In the genomic region with DNA sequence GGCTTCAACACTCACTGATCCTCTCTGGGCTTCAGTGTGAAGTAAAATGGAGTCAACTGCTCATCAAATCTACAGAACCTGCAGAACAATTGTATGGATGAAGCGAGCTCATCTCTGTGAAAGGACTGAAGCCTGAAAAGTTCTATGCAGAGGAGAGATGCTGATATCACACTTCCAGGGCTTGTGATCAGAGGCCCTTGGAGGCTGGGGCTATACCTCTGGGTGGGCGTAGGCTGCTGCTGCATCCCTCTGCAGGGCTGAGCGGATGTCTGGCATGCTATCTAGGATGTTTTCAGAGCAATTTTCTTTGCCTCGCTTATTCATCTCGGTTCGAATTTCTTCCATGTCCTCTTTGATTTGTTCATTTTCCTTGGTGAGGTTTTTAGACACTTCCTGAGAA, we compare ENCODE assay signal across 21 cellular contexts.
"Had no signal": no experiment of that assay in that cellular context is flagged by ENCODE, and none has a peak within 500 bp of the region (broad histone marks: within the 10 kb centered on the region; RNA-seq: fewer than 3 reads in every experiment).

No MANE protein-coding gene starts in this region.

- ATAC-seq: left lobe of liver; natural killer cell; psoas muscle; right lobe of liver; stimulated activated memory B cell treated with anti-CD40 and anti-IgM and Interleukin-4, amounts not matched to agents 10 μg/mL and 1 μg/mL and 100 μg/mL, for 72 hours had no signal

- H3K4me1 Mint-ChIP-seq: natural killer cell; stimulated activated memory B cell treated with anti-CD40 and anti-IgM and Interleukin-4, amounts not matched to agents 10 μg/mL and 1 μg/mL and 100 μg/mL, for 72 hours had no signal

- H3K9me3 Mint-ChIP-seq: endodermal cell; mesothelial cell of epicardium; natural killer cell; stimulated activated memory B cell treated with anti-CD40 and anti-IgM and Interleukin-4, amounts not matched to agents 10 μg/mL and 1 μg/mL and 100 μg/mL, for 72 hours; stimulated activated naive CD8-positive, alpha-beta T cell treated with anti-CD3 and anti-CD28 coated beads, Interleukin-15, Interleukin-2, amounts not matched to agents 100 ng/mL and 50 ng/mL, for 24 hours had no signal

- H3K36me3 Mint-ChIP-seq: mesothelial cell of epicardium; natural killer cell; stimulated activated memory B cell treated with anti-CD40 and anti-IgM and Interleukin-4, amounts not matched to agents 10 μg/mL and 1 μg/mL and 100 μg/mL, for 72 hours had no signal

- DNase-seq: effector CD4-positive, alpha-beta T cell; endodermal cell; erythroblast; foreskin melanocyte; head of caudate nucleus; mammary epithelial cell; natural killer cell; occipital lobe; psoas muscle; retina; right lobe of liver; spleen; stimulated activated CD4-positive, alpha-beta T cell treated with anti-CD3 and anti-CD28 coated beads, Interleukin-15, amount 100 ng/mL, for 24 hours; stimulated activated CD4-positive, alpha-beta T cell treated with anti-CD3 and anti-CD28 coated beads, Interleukin-1b, Interleukin-23, amount 100 ng/mL, for 48 hours; stimulated activated CD4-positive, alpha-beta T cell treated with anti-CD3 and anti-CD28 coated beads, Interleukin-4, amount 100 ng/mL, for 24 hours; tibial artery; uterus had no signal

- H3K4me3 Mint-ChIP-seq: endodermal cell; mesothelial cell of epicardium; natural killer cell; stimulated activated memory B cell treated with anti-CD40 and anti-IgM and Interleukin-4, amounts not matched to agents 10 μg/mL and 1 μg/mL and 100 μg/mL, for 72 hours; stimulated activated naive CD8-positive, alpha-beta T cell treated with anti-CD3 and anti-CD28 coated beads, Interleukin-15, Interleukin-2, amounts not matched to agents 100 ng/mL and 50 ng/mL, for 24 hours had no signal

- H3K27ac Mint-ChIP-seq: endodermal cell; mesothelial cell of epicardium; natural killer cell; stimulated activated memory B cell treated with anti-CD40 and anti-IgM and Interleukin-4, amounts not matched to agents 10 μg/mL and 1 μg/mL and 100 μg/mL, for 72 hours; stimulated activated naive CD8-positive, alpha-beta T cell treated with anti-CD3 and anti-CD28 coated beads, Interleukin-15, Interleukin-2, amounts not matched to agents 100 ng/mL and 50 ng/mL, for 24 hours had no signal
